24 cellular contexts compared by ENCODE assay signal in genomic region chr16:86996081-86996480, GRCh38.
"Had no signal": no experiment of that assay in that cellular context is flagged by ENCODE, and none has a peak within 500 bp of the region (broad histone marks: within the 10 kb centered on the region; RNA-seq: fewer than 3 reads in every experiment).

No MANE protein-coding gene starts in this region.

- H3K4me3 Mint-ChIP-seq: naive thymus-derived CD4-positive, alpha-beta T cell; natural killer cell treated with Interleukin-12 subunit alpha and Interleukin-12 subunit beta and Interleukin-15 and Interleukin-18, amount 100 ng/mL, for 72 hours; stimulated activated memory B cell treated with anti-CD40 and anti-IgM and Interleukin-4, amounts not matched to agents 10 μg/mL and 1 μg/mL and 100 μg/mL, for 72 hours; stimulated activated naive CD8-positive, alpha-beta T cell treated with anti-CD3 and anti-CD28 coated beads, Interleukin-15, amount 100 ng/mL, for 72 hours had no signal

- H3K4me1 ChIP-seq: parathyroid adenoma, right lobe of liver, uterus had no signal

- H3K4me3 ChIP-seq: left ventricle myocardium inferior, lung, mucosa of descending colon, right atrium auricular region, right lobe of liver, smooth muscle cell, tibial nerve, uterus had no signal

- H3K27ac ChIP-seq: left ventricle myocardium inferior, parathyroid adenoma, right atrium auricular region, right lobe of liver, tibial nerve, uterus had no signal

- H3K36me3 Mint-ChIP-seq: natural killer cell treated with Interleukin-12 subunit alpha and Interleukin-12 subunit beta and Interleukin-15 and Interleukin-18, amount 100 ng/mL, for 72 hours; stimulated activated memory B cell treated with anti-CD40 and anti-IgM and Interleukin-4, amounts not matched to agents 10 μg/mL and 1 μg/mL and 100 μg/mL, for 72 hours; type B pancreatic cell had no signal

- H3K27me3 ChIP-seq: right atrium auricular region, right lobe of liver had no signal

- H3K9ac ChIP-seq: parathyroid adenoma had no signal

- H3K36me3 ChIP-seq: left ventricle myocardium inferior, right atrium auricular region, right lobe of liver, tibial nerve, uterus had no signal

- H2AFZ ChIP-seq: parathyroid adenoma had no signal

- H3K9me3 ChIP-seq: mucosa of descending colon, right lobe of liver, uterus had no signal

- H3K9me3 Mint-ChIP-seq: stimulated activated naive CD8-positive, alpha-beta T cell treated with anti-CD3 and anti-CD28 coated beads, Interleukin-15, amount 100 ng/mL, for 72 hours; type B pancreatic cell had no signal

- H3K4me1 Mint-ChIP-seq: stimulated activated memory B cell treated with anti-CD40 and anti-IgM and Interleukin-4, amounts not matched to agents 10 μg/mL and 1 μg/mL and 100 μg/mL, for 72 hours; stimulated activated naive CD8-positive, alpha-beta T cell treated with anti-CD3 and anti-CD28 coated beads, Interleukin-15, amount 100 ng/mL, for 72 hours had no signal

- ATAC-seq: mucosa of descending colon; naive thymus-derived CD4-positive, alpha-beta T cell; right lobe of liver; stimulated activated memory B cell treated with anti-CD40 and anti-IgM and Interleukin-4, amounts not matched to agents 10 μg/mL and 1 μg/mL and 100 μg/mL, for 72 hours; stimulated activated naive CD8-positive, alpha-beta T cell treated with anti-CD3 and anti-CD28 coated beads, Interleukin-15, amount 100 ng/mL, for 72 hours had no signal

- DNase-seq: hippocampal formation; left ventricle myocardium inferior; midbrain; mucosa of descending colon; naive thymus-derived CD4-positive, alpha-beta T cell; nucleus accumbens; right lobe of liver; stimulated activated CD4-positive, alpha-beta T cell treated with anti-CD3 and anti-CD28 coated beads, Interleukin-1b, Interleukin-23, amount 100 ng/mL, for 48 hours; stimulated activated CD4-positive, alpha-beta T cell treated with anti-CD3 and anti-CD28 coated beads, Interleukin-2, amount 100 ng/mL, for 48 hours; stimulated activated CD4-positive, alpha-beta T cell treated with anti-CD3 and anti-CD28 coated beads, Interleukin-4, amount 100 ng/mL, for 4 hours; stimulated activated CD8-positive, alpha-beta memory T cell treated with anti-CD3 and anti-CD28 coated beads, Interleukin-4, amount 100 ng/mL, for 48 hours; stimulated activated naive CD4-positive, alpha-beta T cell treated with Interleukin-2 at 50 U/mL for 16 hours; stimulated activated naive CD8-positive, alpha-beta T cell treated with anti-CD3 and anti-CD28 coated beads, Interleukin-15, amount 100 ng/mL, for 72 hours; substantia nigra; uterus had no signal

- H3K27ac Mint-ChIP-seq: naive thymus-derived CD4-positive, alpha-beta T cell; natural killer cell treated with Interleukin-12 subunit alpha and Interleukin-12 subunit beta and Interleukin-15 and Interleukin-18, amount 100 ng/mL, for 72 hours; progenitor cell of endocrine pancreas; stimulated activated memory B cell treated with anti-CD40 and anti-IgM and Interleukin-4, amounts not matched to agents 10 μg/mL and 1 μg/mL and 100 μg/mL, for 72 hours; stimulated activated naive CD8-positive, alpha-beta T cell treated with anti-CD3 and anti-CD28 coated beads, Interleukin-15, amount 100 ng/mL, for 72 hours; type B pancreatic cell had no signal
